ENCODE assay signal across 15 cellular contexts in the genomic region with DNA sequence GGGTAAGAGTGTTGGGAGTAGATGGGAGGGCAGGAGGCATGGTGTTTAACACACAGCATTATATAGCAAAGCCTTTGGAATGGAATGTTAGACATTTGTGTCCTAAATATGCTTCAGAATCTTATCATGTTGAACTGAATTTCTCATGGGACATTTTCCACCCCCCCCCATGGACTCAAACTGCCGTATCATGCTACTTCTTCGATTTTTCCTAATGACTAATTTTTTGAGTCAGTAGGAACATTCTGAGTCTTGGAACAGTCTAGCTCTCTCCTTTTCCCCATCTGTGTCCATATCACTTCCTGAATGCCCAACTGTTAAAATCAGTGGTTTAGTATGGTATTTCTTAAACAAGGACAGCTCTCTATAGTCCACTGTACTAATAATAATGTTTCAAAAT.
"Had no signal": no experiment of that assay in that cellular context is flagged by ENCODE, and none has a peak within 500 bp of the region (broad histone marks: within the 10 kb centered on the region; RNA-seq: fewer than 3 reads in every experiment).

No MANE protein-coding gene starts in this region.

- H3K27me3 ChIP-seq: ascending aorta, foreskin keratinocyte, upper lobe of right lung had no signal

- H3K27ac ChIP-seq: ascending aorta, foreskin keratinocyte, lower lobe of right lung, prostate gland, upper lobe of right lung had no signal

- H3K4me3 ChIP-seq: ascending aorta, lower lobe of right lung, prostate gland, smooth muscle cell, upper lobe of right lung had no signal

- H3K9me3 ChIP-seq: ascending aorta, lower lobe of right lung, prostate gland, upper lobe of right lung had no signal

- DNase-seq: activated CD4-positive, alpha-beta T cell treated with anti-CD3 and anti-CD28 coated beads, Interleukin-2, amount 50 U/mL, for 1 hour; activated naive CD4-positive, alpha-beta T cell; erythroblast; foreskin keratinocyte; head of caudate nucleus; immature natural killer cell; left cardiac atrium; lower lobe of right lung; right cardiac atrium; T-cell; T-helper 9 cell; upper lobe of right lung had no signal

- ATAC-seq: foreskin keratinocyte, left cardiac atrium, lower lobe of right lung, right cardiac atrium, T-cell, upper lobe of right lung had no signal

- H3K4me2 ChIP-seq: smooth muscle cell had no signal

- H3K36me3 ChIP-seq: ascending aorta, lower lobe of right lung, prostate gland, upper lobe of right lung had no signal

- H3K4me1 ChIP-seq: ascending aorta, foreskin keratinocyte, lower lobe of right lung, prostate gland, upper lobe of right lung had no signal
